In genomic region chr5:143413964-143414669, GRCh38 we compare ENCODE assay signal across 11 cellular contexts.
DNase-seq lines count a peak whose midpoint lies in the region; ATAC-seq lines count a peak whose summit lies in the region.
"Had no signal": no experiment of that assay in that cellular context is flagged by ENCODE, and none has a peak within 500 bp of the region (broad histone marks: within the 10 kb centered on the region; RNA-seq: fewer than 3 reads in every experiment).

No MANE protein-coding gene starts in this region.

- DNase-seq in NOMO-1 treated with DMSO at 0.1 percent for 48 hours (lab: John Stamatoyannopoulos, UW; ENCODE audit: unreplicated experiment): peak; percentile 50
- no peak for DNase-seq in NOMO-1 treated with dmso at 0.1 percent for 144 hours (lab: John Stamatoyannopoulos, UW; ENCODE audit: unreplicated experiment)
- DNase-seq in memory B cell (ENCODE audit: low spot score in 2 of 2): no peak
- DNase-seq in Ammon's horn (ENCODE audit: low spot score): no peak
- no peak for DNase-seq in RKO (ENCODE audit: low spot score)
- no peak for DNase-seq in activated naive CD4-positive, alpha-beta T cell treated with anti-CD3 and anti-CD28 coated beads, Interleukin-2, amount 50 U/mL, for 16 hours
- DNase-seq: mesenchymal stem cell, SJCRH30 had no signal

- no peaks in the 10 kb centered on the region for H3K27me3 Mint-ChIP-seq in memory B cell

- H3K27ac Mint-ChIP-seq in memory B cell: peak overlapping the region; percentile 43

- peaks cover 22% of the 10 kb centered on the region for H3K4me1 Mint-ChIP-seq in memory B cell

- peak; percentile 69 for ATAC-seq in GM21717 (IDR thresholded peaks at IDR 0.05; ENCODE audit: unreplicated experiment)
- ATAC-seq in HG03469 (IDR thresholded peaks at IDR 0.05; ENCODE audit: unreplicated experiment): peak; percentile 58
- ATAC-seq in memory B cell (ENCODE audit: low read depth): peak; percentile 81
- ATAC-seq: A549 had no signal

- H3K4me3 Mint-ChIP-seq in memory B cell: peak overlapping the region; percentile 15

- H3K36me3 Mint-ChIP-seq in memory B cell: no peaks in the 10 kb centered on the region

- no peaks in the 10 kb centered on the region for H3K9me3 Mint-ChIP-seq in memory B cell
